ENCODE assay signal across 16 cellular contexts in the genomic region with DNA sequence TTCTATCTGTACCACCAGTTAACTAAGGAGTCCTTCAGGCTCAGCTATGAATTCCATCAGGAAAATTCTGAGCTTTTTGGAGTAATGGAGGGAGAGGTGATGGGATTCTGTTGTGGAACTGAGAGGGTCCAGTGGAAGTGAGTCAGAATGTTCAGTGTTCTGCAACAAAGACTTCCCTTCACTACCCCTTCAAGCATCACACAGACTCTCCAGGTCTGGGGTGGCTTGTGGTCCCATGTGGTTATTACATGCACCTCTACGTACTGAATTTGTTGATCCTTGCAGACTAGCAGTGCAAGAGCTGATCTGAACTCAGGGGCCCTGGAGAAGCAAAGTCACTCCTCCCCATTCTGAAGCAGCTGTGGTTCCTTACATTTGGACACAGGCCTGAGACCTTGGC.
DNase-seq lines count a peak whose midpoint lies in the region; ATAC-seq and TF ChIP-seq lines count a peak whose summit lies in the region.
"Had no signal": no experiment of that assay in that cellular context is flagged by ENCODE, and none has a peak within 500 bp of the region (broad histone marks: within the 10 kb centered on the region; RNA-seq: fewer than 3 reads in every experiment).

No MANE protein-coding gene starts in this region.

- peaks cover 30% of the 10 kb centered on the region for H3K4me1 Mint-ChIP-seq in activated B cell treated with CpG ODN at 0.5 μM for 24 hours
- H3K4me1 Mint-ChIP-seq: stimulated activated naive CD8-positive, alpha-beta T cell treated with anti-CD3 and anti-CD28 coated beads, Interleukin-15, amount 100 ng/mL, for 72 hours had no signal

- H3K9me2 ChIP-seq in hepatocyte (replicated peaks; ENCODE audit: insufficient read depth): no peaks in the 10 kb centered on the region

- H3K27me3 ChIP-seq in hepatocyte: no peaks in the 10 kb centered on the region

- H4K20me1 ChIP-seq in hepatocyte (ENCODE audit: insufficient read depth, poor library complexity, severe bottlenecking): no peaks in the 10 kb centered on the region

- no peaks in the 10 kb centered on the region for H3K27me3 Mint-ChIP-seq in activated B cell treated with CpG ODN at 0.5 μM for 24 hours

- no peak overlapping the region for H3K4me3 ChIP-seq in hepatocyte

- POLR2A ChIA-PET in activated B cell treated with CpG ODN at 0.5 μM for 24 hours (lab: Charles Lee): interaction anchor here (1.2 to 2.0 kb wide), 3 partner anchors 14 to 19 kb away, joined by 4 to 6 read pairs (median 4); no protein-coding TSS in a partner anchor

- WGBS in hepatocyte (ENCODE audit: low lambda C conversion rate, missing lambda C conversion rate): 100% methylated on average over 1 of the region's 1 CpG

- no peak overlapping the region for H3K4me3 Mint-ChIP-seq in activated B cell treated with CpG ODN at 0.5 μM for 24 hours
- H3K4me3 Mint-ChIP-seq: brain; stimulated activated naive CD8-positive, alpha-beta T cell treated with anti-CD3 and anti-CD28 coated beads, Interleukin-15, amount 100 ng/mL, for 72 hours had no signal

- no peaks in the 10 kb centered on the region for H3K9me3 ChIP-seq in hepatocyte (ENCODE audit: low read depth)

- peak overlapping the region; percentile 32 for H3K27ac Mint-ChIP-seq in activated B cell treated with CpG ODN at 0.5 μM for 24 hours
- H3K27ac Mint-ChIP-seq: stimulated activated naive CD8-positive, alpha-beta T cell treated with anti-CD3 and anti-CD28 coated beads, Interleukin-15, amount 100 ng/mL, for 72 hours had no signal

- H3K4me1 ChIP-seq in hepatocyte (ENCODE audit: insufficient read depth): no peaks in the 10 kb centered on the region

- H3K36me3 ChIP-seq in hepatocyte (replicated peaks; ENCODE audit: insufficient read depth, low read depth): no peaks in the 10 kb centered on the region

- no peak for TF ChIP-seq CTCF in activated B cell treated with CpG ODN at 0.5 μM for 24 hours (IDR thresholded peaks at IDR 0.05)
- no peak for TF ChIP-seq CTCF in hepatocyte (IDR thresholded peaks at IDR 0.05; ENCODE audit: poor library complexity)

- H3K9me3 Mint-ChIP-seq in activated B cell treated with CpG ODN at 0.5 μM for 24 hours: peaks cover 2% of the 10 kb centered on the region
- H3K9me3 Mint-ChIP-seq: stimulated activated naive CD8-positive, alpha-beta T cell treated with anti-CD3 and anti-CD28 coated beads, Interleukin-15, amount 100 ng/mL, for 72 hours had no signal

- H3K36me3 Mint-ChIP-seq in activated B cell treated with CpG ODN at 0.5 μM for 24 hours (ENCODE audit: low read depth): no peaks in the 10 kb centered on the region

- no peaks in the 10 kb centered on the region for H3K79me2 ChIP-seq in hepatocyte

- ATAC-seq in GM18511 (IDR thresholded peaks at IDR 0.05; ENCODE audit: unreplicated experiment): peak; percentile 82
- ATAC-seq in GM21447 (IDR thresholded peaks at IDR 0.05; ENCODE audit: unreplicated experiment): peak; percentile 74
- ATAC-seq in HG03066 (IDR thresholded peaks at IDR 0.05; ENCODE audit: low read depth, unreplicated experiment): peak; percentile 56
- peak; percentile 82 for ATAC-seq in activated B cell treated with CpG ODN at 0.5 μM for 24 hours (ENCODE audit: low read depth)
- ATAC-seq: stimulated activated naive CD8-positive, alpha-beta T cell treated with anti-CD3 and anti-CD28 coated beads, Interleukin-15, amount 100 ng/mL, for 72 hours had no signal

- H3K27ac ChIP-seq in hepatocyte: no peak overlapping the region

- no peak overlapping the region for H3K4me2 ChIP-seq in hepatocyte

- intact Hi-C loops in activated B cell treated with CpG ODN at 0.5 μM for 24 hours (cut with micrococcal nuclease): loop anchor here (2.0 kb wide), 1 partner anchor 16 kb away; no protein-coding TSS in a partner anchor

- DNase-seq in activated B cell treated with CpG ODN at 0.5 μM for 24 hours (no peak), NCI-H82 treated with DMSO at 0.1 percent for 48 hours (lab: John Stamatoyannopoulos, UW; ENCODE audit: unreplicated experiment) (no peak), NCI-H1105 treated with DMSO at 0.1 percent for 48 hours (lab: John Stamatoyannopoulos, UW) (no peak), hepatocyte (ENCODE audit: low spot score) (no peak), T-helper 9 cell (no peak)
- DNase-seq: activated naive CD4-positive, alpha-beta T cell treated with Interleukin-2 at 50 U/mL for 16 hours; DMS 273 treated with DMSO at 0.1 percent for 48 hours; KBM-7; NCI-H1436 treated with DMSO at 0.1 percent for 48 hours; NCI-H748 treated with DMSO at 0.1 percent for 48 hours; Right ventricle myocardium superior; stimulated activated naive CD8-positive, alpha-beta T cell treated with anti-CD3 and anti-CD28 coated beads, Interleukin-15, amount 100 ng/mL, for 72 hours had no signal

- CTCF ChIA-PET in activated B cell treated with CpG ODN at 0.5 μM for 24 hours (lab: Charles Lee): interaction anchor here (0.6 kb wide), 1 partner anchor 14 kb away, joined by 3 read pairs; no protein-coding TSS in a partner anchor

- H2AFZ ChIP-seq in hepatocyte: no peak overlapping the region
